Comparison of ENCODE assay signal across 9 cellular contexts in genomic region chr19:45995715-45996385, GRCh38. TPM values are rescaled to one million over a fixed set of nuclear protein-coding genes. Genes with fewer than 3 reads are reported as not detected.
DNase-seq lines count a peak whose midpoint lies in the region; ATAC-seq, FAIRE-seq and TF ChIP-seq lines count a peak whose summit lies in the region.
"Had no signal": no experiment of that assay in that cellular context is flagged by ENCODE, and none has a peak within 500 bp of the region (broad histone marks: within the 10 kb centered on the region; RNA-seq: fewer than 3 reads in every experiment).

No MANE protein-coding gene starts in this region.

- H4K20me1 ChIP-seq in SK-N-SH (ENCODE audit: insufficient read depth) (no peaks in the 10 kb centered on the region), astrocyte (ENCODE audit: insufficient read depth, low read length) (peaks cover 33% of the 10 kb centered on the region)

- ATAC-seq in SK-N-SH treated with all-trans-retinoic acid at 6 μM for 48 hours = no peak
- ATAC-seq in upper lobe of right lung = no peak

- H3K9me2 ChIP-seq in SK-N-SH = no peaks in the 10 kb centered on the region

- peaks cover 12% of the 10 kb centered on the region for H3F3A ChIP-seq in SK-N-SH (replicated peaks; ENCODE audit: insufficient read depth)

- H3K27me3 ChIP-seq in SK-N-SH (ENCODE audit: insufficient read depth) (no peaks in the 10 kb centered on the region), astrocyte (ENCODE audit: insufficient read depth, low read length) (no peaks in the 10 kb centered on the region), upper lobe of right lung (no peaks in the 10 kb centered on the region)

- H3K36me3 Mint-ChIP-seq in astrocyte (ENCODE audit: low read depth, unreplicated experiment) = peaks cover 8% of the 10 kb centered on the region

- H3K27ac ChIP-seq in SK-N-SH (ENCODE audit: low read depth in 2 of 2, low read length in 1 of 2) (peak overlapping the region; percentile 35 to 47; a peak in 2 of 4 replicates), astrocyte (ENCODE audit: low read depth, low read length) (peak overlapping the region; percentile 66), upper lobe of right lung (peak overlapping the region; percentile 83)

- H3K4me1 ChIP-seq in SK-N-SH (ENCODE audit: control insufficient read depth in 1 of 2, insufficient read depth in 2 of 2, low read depth in 1 of 2, low read length in 1 of 2) = peaks cover 0 to 12% of the 10 kb centered on the region in 2 experiments; a peak in 1 of 4 replicates
- H3K4me1 ChIP-seq in astrocyte (ENCODE audit: insufficient read depth, low read length) = peaks cover 8% of the 10 kb centered on the region
- peaks cover 11% of the 10 kb centered on the region for H3K4me1 ChIP-seq in upper lobe of right lung

- POLR2A ChIA-PET in SK-N-SH (lab: Yijun Ruan, JAX) = interaction anchor here (0.8 to 1.0 kb wide), 2 partner anchors 93 to 132 kb away, joined by 3 to 5 read pairs; partner anchors contain the start of gene MYPOP

- H3K4me3 ChIP-seq in SK-N-SH (ENCODE audit: low read depth in 2 of 2, low read length in 1 of 2) (peak overlapping the region; percentile 73 to 84), astrocyte (ENCODE audit: insufficient read depth, low read depth, low read length) (peak overlapping the region; percentile 98), upper lobe of right lung (peak overlapping the region; percentile 83)

- H3K36me3 ChIP-seq in SK-N-SH (replicated peaks in 1 of 2; ENCODE audit: control insufficient read depth in 1 of 2, insufficient read depth in 2 of 2, low read length in 1 of 2) (no peaks in the 10 kb centered on the region), astrocyte (ENCODE audit: insufficient read depth, low read length) (no peaks in the 10 kb centered on the region), upper lobe of right lung (no peaks in the 10 kb centered on the region)

- no peaks in the 10 kb centered on the region for H3K27me3 Mint-ChIP-seq in astrocyte (ENCODE audit: low read depth, unreplicated experiment)

- H3K9ac ChIP-seq in SK-N-SH (peak overlapping the region; percentile 74), astrocyte (ENCODE audit: low read length) (peak overlapping the region; percentile 96)

- H3K4me3 Mint-ChIP-seq in astrocyte (ENCODE audit: unreplicated experiment) = no peak overlapping the region
- H3K4me3 Mint-ChIP-seq: memory B cell had no signal

- H3K9me3 Mint-ChIP-seq in astrocyte (ENCODE audit: unreplicated experiment) = no peaks in the 10 kb centered on the region
- H3K9me3 Mint-ChIP-seq: memory B cell had no signal

- no peak for FAIRE-seq in astrocyte (lab: Jason Lieb, UNC)

- TF ChIP-seq RAD21 in SK-N-SH (IDR thresholded peaks at IDR 0.05; ENCODE audit: low read length) = no peak

- 15% methylated on average over 13 of the region's 13 CpGs for WGBS in SK-N-SH (ENCODE audit: low lambda C conversion rate)

- H3K79me2 ChIP-seq in SK-N-SH (ENCODE audit: insufficient read depth) (peaks cover 19% of the 10 kb centered on the region), astrocyte (ENCODE audit: insufficient read depth, low read length) (peaks cover 24% of the 10 kb centered on the region)

- H3K27ac Mint-ChIP-seq in astrocyte (ENCODE audit: unreplicated experiment) = no peak overlapping the region
- H3K27ac Mint-ChIP-seq: memory B cell had no signal

- TF ChIP-seq CTCF in SK-N-SH (IDR thresholded peaks at IDR 0.05) = no peak
- no peak for TF ChIP-seq CTCF in astrocyte (IDR thresholded peaks at IDR 0.05; ENCODE audit: insufficient read depth, low read depth, low read length)
- TF ChIP-seq CTCF in upper lobe of right lung (IDR thresholded peaks at IDR 0.05) = no peak

- H3K4me2 ChIP-seq in SK-N-SH (peak overlapping the region; percentile 82), astrocyte (ENCODE audit: low read length) (peak overlapping the region; percentile 89)

- H3K9me3 ChIP-seq in SK-N-SH = no peaks in the 10 kb centered on the region
- no peaks in the 10 kb centered on the region for H3K9me3 ChIP-seq in astrocyte (ENCODE audit: insufficient read depth, low read depth, low read length)
- no peaks in the 10 kb centered on the region for H3K9me3 ChIP-seq in upper lobe of right lung

- TF ChIP-seq EP300 in SK-N-SH (IDR thresholded peaks at IDR 0.05; ENCODE audit: borderline replicate concordance in 1 of 2, low read depth in 1 of 2, low read length in 1 of 2) = no peak

- DNase-seq in SK-N-SH = no peak
- DNase-seq in astrocyte (ENCODE audit: low read depth) = peak; percentile 51
- peak; percentile 4 for DNase-seq in kidney glomerular epithelial cell (lab: John Stamatoyannopoulos, UW)
- no peak for DNase-seq in upper lobe of right lung
- DNase-seq in activated naive CD4-positive, alpha-beta T cell treated with Interleukin-2 at 50 U/mL for 16 hours = no peak
- no peak for DNase-seq in activated CD8-positive, alpha-beta memory T cell treated with anti-CD3 and anti-CD28 coated beads, Interleukin-2, amount 50 U/mL, for 48 hours
- DNase-seq in stimulated activated CD4-positive, alpha-beta T cell treated with anti-CD3 and anti-CD28 coated beads, Interleukin-1b, Interleukin-23, amount 100 ng/mL, for 48 hours = no peak

- intact Hi-C loops in upper lobe of right lung (cut with DNase I) = no loop called here

- CTCF ChIA-PET in SK-N-SH (lab: Yijun Ruan, JAX) = interaction anchor here (1.0 to 3.5 kb wide), 6 partner anchors 15 to 112 kb away, joined by 3 to 13 read pairs (median 4); no protein-coding TSS in a partner anchor

- peak overlapping the region; percentile 92 for H2AFZ ChIP-seq in SK-N-SH (ENCODE audit: low read depth)
- H2AFZ ChIP-seq in astrocyte (ENCODE audit: low read depth, low read length) = peak overlapping the region; percentile 75

- H3K4me1 Mint-ChIP-seq in astrocyte (ENCODE audit: low read depth, unreplicated experiment) = peaks cover 20% of the 10 kb centered on the region

TF ChIP-seq in SK-N-SH, 30 proteins besides CTCF, POLR2A, EP300 and RAD21:
- TF ChIP-seq FOSL2 (IDR thresholded peaks at IDR 0.05; ENCODE audit: borderline replicate concordance, low read depth) = no peak
- TF ChIP-seq, protein P1, sequence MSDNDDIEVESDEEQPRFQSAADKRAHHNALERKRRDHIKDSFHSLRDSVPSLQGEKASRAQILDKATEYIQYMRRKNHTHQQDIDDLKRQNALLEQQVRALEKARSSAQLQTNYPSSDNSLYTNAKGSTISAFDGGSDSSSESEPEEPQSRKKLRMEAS (IDR thresholded peaks at IDR 0.05; ENCODE audit: low read depth) = no peak
- TF ChIP-seq MXI1 (IDR thresholded peaks at IDR 0.05; ENCODE audit: low read depth, low read length) = 0 out of 2 replicates have a peak, but pooled peaks have one; percentile 22
- no peak for TF ChIP-seq NFIC (IDR thresholded peaks at IDR 0.05; ENCODE audit: borderline replicate concordance)
- TF ChIP-seq, protein P2, sequence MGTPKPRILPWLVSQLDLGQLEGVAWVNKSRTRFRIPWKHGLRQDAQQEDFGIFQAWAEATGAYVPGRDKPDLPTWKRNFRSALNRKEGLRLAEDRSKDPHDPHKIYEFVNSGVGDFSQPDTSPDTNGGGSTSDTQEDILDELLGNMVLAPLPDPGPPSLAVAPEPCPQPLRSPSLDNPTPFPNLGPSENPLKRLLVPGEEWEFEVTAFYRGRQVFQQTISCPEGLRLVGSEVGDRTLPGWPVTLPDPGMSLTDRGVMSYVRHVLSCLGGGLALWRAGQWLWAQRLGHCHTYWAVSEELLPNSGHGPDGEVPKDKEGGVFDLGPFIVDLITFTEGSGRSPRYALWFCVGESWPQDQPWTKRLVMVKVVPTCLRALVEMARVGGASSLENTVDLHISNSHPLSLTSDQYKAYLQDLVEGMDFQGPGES (IDR thresholded peaks at IDR 0.05; ENCODE audit: low read depth, low read length) = no peak
- no peak for TF ChIP-seq JUND (IDR thresholded peaks at IDR 0.05)

TF ChIP-seq in SK-N-SH treated with all-trans-retinoic acid at 6 μM for 48 hours, 23 proteins besides CTCF, POLR2A, EP300 and RAD21:
- TF ChIP-seq ZNF8 (CRISPR knock-in tag; IDR thresholded peaks at IDR 0.05) (no peak), TOX (CRISPR knock-in tag; IDR thresholded peaks at IDR 0.05; ENCODE audit: borderline replicate concordance) (no peak)

RNA-seq across cellular contexts. Expression of gene CCDC61, which starts 0.6 kb away (rescaled TPM):
- 6.8 and 7.6 TPM in 2 replicates for polyA plus RNA-seq in SK-N-SH (2012; rRNA removed)
- 2.4 and 4.4 TPM in 2 replicates for polyA plus RNA-seq in SK-N-SH (2012; cell fraction: cytosol; rRNA removed)
- polyA plus RNA-seq in SK-N-SH (2012; cell fraction: nucleus; rRNA removed) = 17.0 and 20.6 TPM in 2 replicates
- total RNA-seq in astrocyte (6.6 and 6.7 TPM in 2 replicates), upper lobe of right lung (15.4 TPM)

RNA-seq across cellular contexts. Expression of gene NOVA2, which starts 22.2 kb away (rescaled TPM):
- 1.3 and 1.9 TPM in 2 replicates for polyA plus RNA-seq in SK-N-SH (2012; rRNA removed)
- 1.7 and 2.1 TPM in 2 replicates for polyA plus RNA-seq in SK-N-SH (2012; cell fraction: cytosol; rRNA removed)
- 3.6 and 4.1 TPM in 2 replicates for polyA plus RNA-seq in SK-N-SH (2012; cell fraction: nucleus; rRNA removed)
- total RNA-seq in astrocyte = 10.7 and 11.1 TPM in 2 replicates
- total RNA-seq in upper lobe of right lung = 21.2 TPM

RNA-seq across cellular contexts. Expression of gene PGLYRP1, which starts 27.0 kb away (rescaled TPM):
- not detected in 2 replicates for polyA plus RNA-seq in SK-N-SH (2012; rRNA removed)
- polyA plus RNA-seq in SK-N-SH (2012; cell fraction: cytosol; rRNA removed) = not detected in 2 replicates
- polyA plus RNA-seq in SK-N-SH (2012; cell fraction: nucleus; rRNA removed) = not detected in 2 replicates
- total RNA-seq in astrocyte (not detected in 2 replicates), upper lobe of right lung (0.58 TPM)

RNA-seq across cellular contexts. Expression of gene IGFL4, which starts 45.0 kb away (rescaled TPM):
- polyA plus RNA-seq in SK-N-SH (2012; rRNA removed) = not detected in 2 replicates
- not detected in 2 replicates for polyA plus RNA-seq in SK-N-SH (2012; cell fraction: cytosol; rRNA removed)
- 0.04 TPM in 2 replicates for polyA plus RNA-seq in SK-N-SH (2012; cell fraction: nucleus; rRNA removed)
- total RNA-seq in astrocyte (2.3 and 5.4 TPM in 2 replicates), upper lobe of right lung (not detected)

Comparison
In these comparisons a context has a peak if more than half of its experiments do, and no peak if none do; other contexts are left out.
1. DNase-seq: peak in astrocyte (single experiment) and kidney glomerular epithelial cell (single experiment); none in SK-N-SH (single experiment), upper lobe of right lung (single experiment), activated naive CD4-positive, alpha-beta T cell treated with Interleukin-2 at 50 U/mL for 16 hours (single experiment), activated CD8-positive, alpha-beta memory T cell treated with anti-CD3 and anti-CD28 coated beads, Interleukin-2, amount 50 U/mL, for 48 hours (single experiment) and stimulated activated CD4-positive, alpha-beta T cell treated with anti-CD3 and anti-CD28 coated beads, Interleukin-1b, Interleukin-23, amount 100 ng/mL, for 48 hours (single experiment).
2. Peak in every context shown above with its lines, with median percentiles within 50 percentile points of each other: H3K27ac ChIP-seq and H3K4me3 ChIP-seq.